In the genomic region with DNA sequence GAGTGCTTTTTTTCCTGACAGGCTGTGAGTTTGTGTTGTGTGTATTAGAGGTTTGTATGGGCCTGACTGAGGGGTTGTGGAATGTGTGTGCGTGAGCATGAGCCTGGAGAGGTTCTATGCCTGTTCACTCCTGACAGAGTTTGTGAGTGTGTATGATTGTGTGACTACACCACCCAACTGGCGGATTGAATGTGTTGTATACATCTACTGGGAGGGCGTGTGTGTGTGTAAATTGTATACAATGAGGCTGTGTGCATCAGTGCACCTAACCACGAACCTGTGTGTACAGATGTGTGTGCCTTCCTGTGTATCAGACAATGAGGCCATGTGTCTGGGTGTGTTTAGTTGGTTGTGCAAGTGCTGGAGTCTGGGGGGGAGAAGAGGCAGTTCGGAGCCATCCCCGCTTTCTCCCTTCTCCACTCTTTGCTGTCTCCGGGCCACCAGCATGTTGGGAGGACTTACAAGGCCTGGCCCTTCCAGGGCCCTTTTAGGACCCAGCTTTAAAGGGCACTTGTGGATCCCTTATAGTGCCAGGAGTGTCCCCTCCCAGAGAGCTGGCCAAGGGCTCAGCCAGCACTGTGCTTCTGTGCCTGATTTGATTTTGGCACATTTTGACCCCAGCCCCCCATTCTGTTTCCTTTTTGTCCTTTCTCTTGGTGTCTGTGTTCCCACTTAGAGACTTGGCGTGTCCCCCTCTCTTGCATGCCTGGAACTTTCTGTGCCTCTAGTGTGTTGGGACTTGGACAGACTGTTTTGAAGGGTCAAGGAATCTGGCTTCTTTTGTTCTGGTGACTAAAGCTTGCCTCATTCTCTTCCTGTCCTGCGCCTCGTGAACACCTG, we compare ENCODE assay signal across 8 cellular contexts. TPM values are rescaled to one million over a fixed set of nuclear protein-coding genes. Genes with fewer than 3 reads are reported as not detected.
DNase-seq lines count a peak whose midpoint lies in the region; ATAC-seq and TF ChIP-seq lines count a peak whose summit lies in the region.

No MANE protein-coding gene starts in this region.

- peak in 1 of 2 donors; percentile 43 for TF ChIP-seq EP300 in tibial nerve (IDR thresholded peaks at IDR 0.05)

- TF ChIP-seq CTCF in lung (IDR thresholded peaks at IDR 0.05; ENCODE audit: control extremely low read depth, extremely low read depth), result no peak
- TF ChIP-seq CTCF in tibial nerve (IDR thresholded peaks at IDR 0.05), result peak in 1 of 5 experiments; percentile 36

- peaks cover 4 to 37% (median 25%) of the 10 kb centered on the region in 11 experiments; a peak in 18 of 22 replicates for H3K27me3 ChIP-seq in BLaER1 treated with 17β-estradiol and CSF1 and Interleukin-3, amounts not matched to agents 10 nM and 100 nM
- H3K27me3 ChIP-seq in lung (ENCODE audit: control insufficient read depth, insufficient read depth), result no peaks in the 10 kb centered on the region
- H3K27me3 ChIP-seq in tibial nerve, result no peaks in the 10 kb centered on the region

- DNase-seq in cerebellum (ENCODE audit: low spot score) (peak; percentile 35), lung (ENCODE audit: low spot score) (no peak), tibial nerve (ENCODE audit: low spot score in 2 of 2) (peak in 1 of 2 donors; percentile 55)
- no peak for DNase-seq in central memory CD4-positive, alpha-beta T cell

- H3K4me3 ChIP-seq in BLaER1 treated with 17β-estradiol and CSF1 and Interleukin-3, amounts not matched to agents 10 nM and 100 nM, result peak overlapping the region; percentile 63 to 81 (median 70)
- H3K4me3 ChIP-seq in lung, result peak overlapping the region; percentile 83
- peak overlapping the region; percentile 67 to 77 (median 70) for H3K4me3 ChIP-seq in tibial nerve

- H3K4me1 ChIP-seq in BLaER1 treated with 17β-estradiol and CSF1 and Interleukin-3, amounts not matched to agents 10 nM and 100 nM, result peaks cover 14 to 45% (median 37%) of the 10 kb centered on the region in 10 experiments; a peak in 19 of 20 replicates
- H3K4me1 ChIP-seq in lung (ENCODE audit: control insufficient read depth in 2 of 2, insufficient read depth in 2 of 2, low read length in 2 of 2), result peaks cover 0 to 15% of the 10 kb centered on the region in 2 donors
- H3K4me1 ChIP-seq in tibial nerve, result peaks cover 0 to 53% (median 20%) of the 10 kb centered on the region in 4 donors

- peaks cover 0 to 26% (median 13%) of the 10 kb centered on the region in 11 experiments; a peak in 14 of 22 replicates for H4K20me1 ChIP-seq in BLaER1 treated with 17β-estradiol and CSF1 and Interleukin-3, amounts not matched to agents 10 nM and 100 nM

- peak overlapping the region in 10 of 11 experiments; percentile 58 to 77 (median 74); a peak in 14 of 22 replicates for H3K9ac ChIP-seq in BLaER1 treated with 17β-estradiol and CSF1 and Interleukin-3, amounts not matched to agents 10 nM and 100 nM

- H3K4me2 ChIP-seq in BLaER1 treated with 17β-estradiol and CSF1 and Interleukin-3, amounts not matched to agents 10 nM and 100 nM, result peak overlapping the region; percentile 81 to 95 (median 90)

- 25 to 30% methylated on average over 10 of the region's 10 CpGs for WGBS in lung, 2 donors
- WGBS in tibial nerve, 2 donors, result 12 to 14% methylated on average over 8 to 10 of the region's 10 CpGs

- H3K9me3 ChIP-seq in BLaER1 treated with 17β-estradiol and CSF1 and Interleukin-3, amounts not matched to agents 10 nM and 100 nM (replicated peaks in 1 of 11), result peaks cover 0 to 6% (median 0%) of the 10 kb centered on the region in 11 experiments; a peak in 2 of 22 replicates
- H3K9me3 ChIP-seq in KOPT-K1 (ENCODE audit: insufficient read depth, low read length, poor library complexity, severe bottlenecking) (no peaks in the 10 kb centered on the region), lung (ENCODE audit: control insufficient read depth in 2 of 2, insufficient read depth in 1 of 2, low read length in 1 of 2) (peaks cover 0 to 2% of the 10 kb centered on the region in 2 donors), tibial nerve (no peaks in the 10 kb centered on the region)

- H3K36me3 ChIP-seq in BLaER1 treated with 17β-estradiol and CSF1 and Interleukin-3, amounts not matched to agents 10 nM and 100 nM, result no peaks in the 10 kb centered on the region
- no peaks in the 10 kb centered on the region for H3K36me3 ChIP-seq in KOPT-K1 (ENCODE audit: insufficient read depth, low read length)
- no peaks in the 10 kb centered on the region for H3K36me3 ChIP-seq in lung (ENCODE audit: control insufficient read depth in 2 of 2, insufficient read depth in 2 of 2, low read length in 2 of 2)
- H3K36me3 ChIP-seq in tibial nerve, result no peaks in the 10 kb centered on the region

- no peak for ATAC-seq in lung (ENCODE audit: insufficient read depth, low FRiP score)
- ATAC-seq in GM18870 (IDR thresholded peaks at IDR 0.05; ENCODE audit: unreplicated experiment), result no peak
- no peak for ATAC-seq in HG02938 (IDR thresholded peaks at IDR 0.05; ENCODE audit: unreplicated experiment)

- TF ChIP-seq POLR2A in tibial nerve (IDR thresholded peaks at IDR 0.05), result no peak

- H3K27ac ChIP-seq in BLaER1 treated with 17β-estradiol and CSF1 and Interleukin-3, amounts not matched to agents 10 nM and 100 nM, result peak overlapping the region in 1 of 11 experiments; percentile 51; a peak in 2 of 22 replicates
- H3K27ac ChIP-seq in KOPT-K1 (ENCODE audit: low read depth, low read length, poor library complexity, severe bottlenecking) (peak overlapping the region; percentile 34), lung (ENCODE audit: low read depth in 1 of 2, low read length in 1 of 2) (peak overlapping the region; percentile 85 to 91), tibial nerve (peak overlapping the region; percentile 75 to 89 (median 82))

RNA-seq across cellular contexts. Expression of a gene that starts 1.3 kb away (rescaled TPM):
- total RNA-seq in cerebellum (18.5 TPM), lung (10 to 100 TPM; 52.8 to 79.1 TPM), tibial nerve (10 to 100 TPM; 31.8 to 87.0 (median 49.0) TPM)
- 10 to 100 TPM; 12.5 to 14.2 TPM for polyA plus RNA-seq in lung
